In genomic region chr16:57660715-57661463, GRCh38 we compare ENCODE assay signal across 1 cellular context.
TF ChIP-seq lines count a peak whose summit lies in the region.

No MANE protein-coding gene starts in this region.

TF ChIP-seq in HepG2, 621 proteins besides CTCF, POLR2A, EP300 and RAD21 (continued from another document and continues in another):
- no peak for TF ChIP-seq MLXIP (CRISPR knock-in tag; IDR thresholded peaks at IDR 0.05; ENCODE audit: borderline replicate concordance)
- no peak for TF ChIP-seq SMARCE1 (IDR thresholded peaks at IDR 0.05; ENCODE audit: borderline replicate concordance)
- TF ChIP-seq NFE2L2 (IDR thresholded peaks at IDR 0.05; ENCODE audit: low read length) = no peak
- no peak for TF ChIP-seq ONECUT2 (CRISPR knock-in tag; IDR thresholded peaks at IDR 0.05)
- TF ChIP-seq ZNF768 (CRISPR knock-in tag; IDR thresholded peaks at IDR 0.05) = peak; percentile 93
- no peak for TF ChIP-seq CENPT (CRISPR knock-in tag; IDR thresholded peaks at IDR 0.05; ENCODE audit: low read depth)
- no peak for TF ChIP-seq ZNF101 (CRISPR knock-in tag; IDR thresholded peaks at IDR 0.05; ENCODE audit: borderline replicate concordance, low read depth)
- TF ChIP-seq ZNF800 (CRISPR knock-in tag; IDR thresholded peaks at IDR 0.05) = peak; percentile 52; the same call in 1 of the 2 replicates
- peak; percentile 50; the same call in 1 of the 2 replicates for TF ChIP-seq ARID5B (CRISPR knock-in tag; IDR thresholded peaks at IDR 0.05)
- no peak for TF ChIP-seq U2AF2 (IDR thresholded peaks at IDR 0.05; ENCODE audit: low read depth, low read length)
- TF ChIP-seq GPN1 (CRISPR knock-in tag; IDR thresholded peaks at IDR 0.05; ENCODE audit: borderline replicate concordance) = no peak
- no peak for TF ChIP-seq BCL6 (CRISPR knock-in tag; IDR thresholded peaks at IDR 0.05)
- no peak for TF ChIP-seq ZNF281 (CRISPR knock-in tag; IDR thresholded peaks at IDR 0.05; ENCODE audit: borderline replicate concordance)
- TF ChIP-seq ZMYM3 (CRISPR knock-in tag; IDR thresholded peaks at IDR 0.05) = peak; percentile 51
- no peak for TF ChIP-seq NFYC (CRISPR knock-in tag; IDR thresholded peaks at IDR 0.05)
- TF ChIP-seq ZNF615 (CRISPR knock-in tag; IDR thresholded peaks at IDR 0.05; ENCODE audit: borderline replicate concordance) = no peak
- TF ChIP-seq ZNF30 (CRISPR knock-in tag; IDR thresholded peaks at IDR 0.05) = no peak
- no peak for TF ChIP-seq ZNF296 (CRISPR knock-in tag; conservative IDR thresholded peaks at IDR 0.05)
- TF ChIP-seq NCOA2 (CRISPR knock-in tag; IDR thresholded peaks at IDR 0.05) = no peak
- no peak for TF ChIP-seq RBM22 (optimal IDR thresholded peaks at IDR 0.05; ENCODE audit: low read length)
- no peak for TF ChIP-seq ZBTB1 (CRISPR knock-in tag; IDR thresholded peaks at IDR 0.05; ENCODE audit: borderline replicate concordance)
- no peak for TF ChIP-seq ZEB1 (IDR thresholded peaks at IDR 0.05; ENCODE audit: insufficient replicate concordance, low read depth)
- TF ChIP-seq RELA (CRISPR knock-in tag; IDR thresholded peaks at IDR 0.05) = no peak
- TF ChIP-seq NR2F2 (IDR thresholded peaks at IDR 0.05; ENCODE audit: borderline replicate concordance, low read depth) = no peak
- no peak for TF ChIP-seq ZKSCAN1 (IDR thresholded peaks at IDR 0.05; ENCODE audit: low read length)
- no peak for TF ChIP-seq ZFAT (CRISPR knock-in tag; conservative IDR thresholded peaks at IDR 0.05)
- TF ChIP-seq KLF11 (CRISPR knock-in tag; IDR thresholded peaks at IDR 0.05) = no peak
- no peak for TF ChIP-seq ZNF33A (CRISPR knock-in tag; IDR thresholded peaks at IDR 0.05; ENCODE audit: borderline replicate concordance)
- TF ChIP-seq SNAPC5 (CRISPR knock-in tag; IDR thresholded peaks at IDR 0.05; ENCODE audit: borderline replicate concordance) = no peak
- no peak for TF ChIP-seq MEF2D (CRISPR knock-in tag; IDR thresholded peaks at IDR 0.05)
- TF ChIP-seq AHDC1 (CRISPR knock-in tag; IDR thresholded peaks at IDR 0.05; ENCODE audit: borderline replicate concordance) = no peak
- TF ChIP-seq ATF3 (CRISPR knock-in tag; IDR thresholded peaks at IDR 0.05) = no peak
- no peak for TF ChIP-seq ZFP36 (IDR thresholded peaks at IDR 0.05; ENCODE audit: borderline replicate concordance, low read depth, low read length, partially characterized antibody)
- peak; percentile 57; the same call in 1 of the 2 replicates for TF ChIP-seq HDAC2 (CRISPR knock-in tag; IDR thresholded peaks at IDR 0.05)
- no peak for TF ChIP-seq ZNF513 (CRISPR knock-in tag; conservative IDR thresholded peaks at IDR 0.05)
- TF ChIP-seq ELF4 (CRISPR knock-in tag; IDR thresholded peaks at IDR 0.05; ENCODE audit: borderline replicate concordance) = no peak
- TF ChIP-seq SIN3B (IDR thresholded peaks at IDR 0.05; ENCODE audit: low read length) = no peak
- no peak for TF ChIP-seq PLRG1 (conservative IDR thresholded peaks at IDR 0.05)
- no peak for TF ChIP-seq ZNF816 (CRISPR knock-in tag; IDR thresholded peaks at IDR 0.05; ENCODE audit: borderline replicate concordance)
- no peak for TF ChIP-seq PRMT3 (CRISPR knock-in tag; IDR thresholded peaks at IDR 0.05; ENCODE audit: borderline replicate concordance, low read depth)
- no peak for TF ChIP-seq ZBTB14 (CRISPR knock-in tag; IDR thresholded peaks at IDR 0.05)
- TF ChIP-seq ZNF292 (CRISPR knock-in tag; IDR thresholded peaks at IDR 0.05; ENCODE audit: borderline replicate concordance, low read depth) = 0 out of 2 replicates have a peak, but pooled peaks have one; percentile 50
- TF ChIP-seq ZNF383 (CRISPR knock-in tag; IDR thresholded peaks at IDR 0.05; ENCODE audit: borderline replicate concordance) = no peak
- peak; percentile 79; the same call in 1 of the 2 replicates for TF ChIP-seq ZNF563 (CRISPR knock-in tag; IDR thresholded peaks at IDR 0.05)
- no peak; the same call in none of the 2 replicates for TF ChIP-seq RXRA (CRISPR knock-in tag; IDR thresholded peaks at IDR 0.05)
